8 cellular contexts compared by ENCODE assay signal in the genomic region with DNA sequence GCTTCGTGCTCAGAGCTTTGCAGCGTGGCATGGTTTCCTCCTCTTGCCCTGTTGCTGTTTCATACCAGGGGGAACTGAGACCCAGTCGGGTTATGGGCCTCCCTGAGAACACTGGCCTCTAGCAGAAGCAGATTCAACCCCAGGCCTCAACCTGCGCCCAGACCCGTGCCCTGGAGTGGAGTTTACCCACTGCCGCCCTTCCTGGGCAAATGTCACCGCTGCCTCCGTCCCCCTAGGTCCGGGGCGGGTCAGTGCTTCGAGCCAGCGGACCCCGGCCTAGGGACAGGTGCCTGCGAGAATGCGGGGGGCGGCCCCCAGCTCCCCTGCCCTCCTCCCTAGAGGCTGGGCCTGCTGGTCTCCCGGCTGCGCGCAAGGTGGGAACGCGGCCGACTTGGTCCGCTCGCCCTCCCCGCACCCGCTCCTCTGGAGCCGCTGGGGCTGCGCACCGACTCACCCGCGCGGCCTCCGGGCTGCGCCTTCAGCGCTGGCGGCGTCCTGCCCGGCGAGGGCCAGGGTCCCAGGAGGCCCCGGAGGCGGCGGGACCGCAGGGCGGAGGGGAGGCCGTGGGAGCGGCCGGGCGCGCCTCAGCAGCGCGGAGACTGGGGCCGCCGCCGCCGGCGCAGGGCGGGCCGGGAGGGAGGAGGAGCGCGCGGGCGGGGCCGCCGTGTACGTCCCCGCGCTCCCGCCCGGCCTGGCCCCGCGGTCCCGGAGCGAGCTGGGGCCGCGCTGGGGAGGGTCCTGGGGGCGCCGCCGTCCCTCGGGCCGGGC. TPM values are rescaled to one million over a fixed set of nuclear protein-coding genes. Genes with fewer than 3 reads are reported as not detected.
DNase-seq lines count a peak whose midpoint lies in the region; ATAC-seq and TF ChIP-seq lines count a peak whose summit lies in the region.

A gene with protein sequence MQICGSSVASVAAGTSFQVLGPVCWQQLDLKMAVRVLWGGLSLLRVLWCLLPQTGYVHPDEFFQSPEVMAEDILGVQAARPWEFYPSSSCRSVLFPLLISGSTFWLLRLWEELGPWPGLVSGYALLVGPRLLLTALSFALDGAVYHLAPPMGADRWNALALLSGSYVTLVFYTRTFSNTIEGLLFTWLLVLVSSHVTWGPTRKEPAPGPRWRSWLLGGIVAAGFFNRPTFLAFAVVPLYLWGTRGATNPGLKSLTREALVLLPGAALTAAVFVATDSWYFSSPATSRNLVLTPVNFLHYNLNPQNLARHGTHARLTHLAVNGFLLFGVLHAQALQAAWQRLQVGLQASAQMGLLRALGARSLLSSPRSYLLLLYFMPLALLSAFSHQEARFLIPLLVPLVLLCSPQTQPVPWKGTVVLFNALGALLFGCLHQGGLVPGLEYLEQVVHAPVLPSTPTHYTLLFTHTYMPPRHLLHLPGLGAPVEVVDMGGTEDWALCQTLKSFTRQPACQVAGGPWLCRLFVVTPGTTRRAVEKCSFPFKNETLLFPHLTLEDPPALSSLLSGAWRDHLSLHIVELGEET (minus strand): TSS at position 601 of the 768 bp plus-strand sequence. CDS start 16,802 bp downstream, outside the sequence.

- H3K79me2 ChIP-seq in DND-41 (ENCODE audit: insufficient read depth, low read length): no peaks in the 10 kb centered on the region; the same call in 1 of the 2 replicates

- DNase-seq in DND-41: peak; percentile 54
- DNase-seq in T-cell: peak in 7 of 34 experiments; percentile 12 to 45 (median 30)
- peak; percentile 27 to 51 for DNase-seq in cardiac fibroblast (ENCODE audit: low read depth in 2 of 2)
- peak in 1 of 2 donors; percentile 90 for DNase-seq in left lung
- DNase-seq in stimulated activated effector memory CD8-positive, alpha-beta T cell treated with anti-CD3 and anti-CD28 coated beads, Interleukin-12 subunit alpha, Interleukin-12 subunit beta, amount 100 ng/mL, for 72 hours (ENCODE audit: low spot score in 2 of 2): peak; percentile 34 to 77
- DNase-seq in posterior vena cava (ENCODE audit: low spot score): no peak

- POLR2A ChIA-PET in T-cell (lab: Charles Lee): interaction anchor here in 1 of 2 donors (0.5 to 0.6 kb wide), 2 partner anchors 264 to 851 kb away, joined by 3 to 4 read pairs; no protein-coding TSS in a partner anchor

- H3K4me3 ChIP-seq in DND-41 (ENCODE audit: low read depth in 1 of 2, low read length in 2 of 2) (peak within 1 kb of the TSS; percentile 60 to 77), cardiac fibroblast (replicated peaks in 1 of 2; ENCODE audit: low read depth in 2 of 2, low read length in 2 of 2) (peak within 1 kb of the TSS; percentile 58 to 63), left lung (peak within 1 kb of the TSS; percentile 88 to 90)

- CTCF ChIA-PET in T-cell (lab: Charles Lee): interaction anchor here in 1 of 2 donors (0.5 kb wide), 1 partner anchor 330 kb away, joined by 4 read pairs; the partner anchor contains the start of gene DLG1

- H2AFZ ChIP-seq in DND-41 (ENCODE audit: low read depth, low read length): peak within 1 kb of the TSS; percentile 90

- no peak for TF ChIP-seq CTCF in DND-41 (IDR thresholded peaks at IDR 0.05; ENCODE audit: borderline replicate concordance, extremely low read depth, low read length, poor library complexity, severe bottlenecking)
- no peak for TF ChIP-seq CTCF in cardiac fibroblast (IDR thresholded peaks at IDR 0.05; ENCODE audit: low read depth, low read length)
- no peak for TF ChIP-seq CTCF in left lung (IDR thresholded peaks at IDR 0.05)

- H3K27ac ChIP-seq in DND-41 (ENCODE audit: low read length) (peak within 1 kb of the TSS; percentile 55), left lung (peak within 1 kb of the TSS; percentile 82 to 86)

- H3K9me3 Mint-ChIP-seq in T-cell: no peaks in the 10 kb centered on the region
- H3K9me3 Mint-ChIP-seq in stimulated activated effector memory CD8-positive, alpha-beta T cell treated with anti-CD3 and anti-CD28 coated beads, Interleukin-12 subunit alpha, Interleukin-12 subunit beta, amount 100 ng/mL, for 72 hours: no peaks in the 10 kb centered on the region

- H3K9ac ChIP-seq in DND-41 (ENCODE audit: low read depth, low read length): peak within 1 kb of the TSS; percentile 86

- H3K27me3 ChIP-seq in DND-41 (ENCODE audit: insufficient read depth, low read length, poor library complexity) (no peaks in the 10 kb centered on the region), left lung (no peaks in the 10 kb centered on the region)

- H3K4me2 ChIP-seq in DND-41 (ENCODE audit: insufficient read depth, low read length): peak within 1 kb of the TSS; percentile 94

- H3K36me3 Mint-ChIP-seq in T-cell: no peaks in the 10 kb centered on the region
- no peaks in the 10 kb centered on the region for H3K36me3 Mint-ChIP-seq in stimulated activated effector memory CD8-positive, alpha-beta T cell treated with anti-CD3 and anti-CD28 coated beads, Interleukin-12 subunit alpha, Interleukin-12 subunit beta, amount 100 ng/mL, for 72 hours

- peak within 1 kb of the TSS; percentile 73 to 82 (median 81) for H3K4me3 Mint-ChIP-seq in T-cell
- peak within 1 kb of the TSS; percentile 65 for H3K4me3 Mint-ChIP-seq in stimulated activated effector memory CD8-positive, alpha-beta T cell treated with anti-CD3 and anti-CD28 coated beads, Interleukin-12 subunit alpha, Interleukin-12 subunit beta, amount 100 ng/mL, for 72 hours

- H3K4me1 ChIP-seq in DND-41 (ENCODE audit: insufficient read depth, low read length): peaks cover 27% of the 10 kb centered on the region
- peaks cover 7 to 20% of the 10 kb centered on the region in 2 donors for H3K4me1 ChIP-seq in left lung

- peaks cover 0 to 12% of the 10 kb centered on the region in 2 donors for H3K27me3 Mint-ChIP-seq in T-cell

- peaks cover 5% of the 10 kb centered on the region; the same call in 1 of the 2 replicates for H4K20me1 ChIP-seq in DND-41 (ENCODE audit: insufficient read depth, low read length)

- intact Hi-C loops in left lung (cut with DNase I) (loop anchor here in 1 of 2 donors (5.0 kb wide), 1 partner anchor 131 kb away; no protein-coding TSS in a partner anchor), posterior vena cava (cut with DNase I) (no loop called here)

- ATAC-seq in DND-41 (ENCODE audit: insufficient read depth, low read depth) (peak; percentile 79), GM19438 (IDR thresholded peaks at IDR 0.05; ENCODE audit: low read depth, unreplicated experiment) (peak; percentile 53), HG03520 (IDR thresholded peaks at IDR 0.05; ENCODE audit: unreplicated experiment) (peak; percentile 36), T-cell (replicated peaks in 1 of 4) (peak; percentile 71 to 76 (median 75)), left lung (peak; percentile 84)
- ATAC-seq in stimulated activated effector memory CD8-positive, alpha-beta T cell treated with anti-CD3 and anti-CD28 coated beads, Interleukin-12 subunit alpha, Interleukin-12 subunit beta, amount 100 ng/mL, for 72 hours: peak; percentile 79

- H3K4me1 Mint-ChIP-seq in T-cell: peaks cover 8 to 16% (median 9%) of the 10 kb centered on the region in 3 donors
- peaks cover 24% of the 10 kb centered on the region for H3K4me1 Mint-ChIP-seq in stimulated activated effector memory CD8-positive, alpha-beta T cell treated with anti-CD3 and anti-CD28 coated beads, Interleukin-12 subunit alpha, Interleukin-12 subunit beta, amount 100 ng/mL, for 72 hours

- H3K9me3 ChIP-seq in DND-41 (ENCODE audit: insufficient read depth, low read length, severe bottlenecking) (no peaks in the 10 kb centered on the region), left lung (no peaks in the 10 kb centered on the region)

- H3K27ac Mint-ChIP-seq in T-cell: no peak within 1 kb of the TSS
- H3K27ac Mint-ChIP-seq in stimulated activated effector memory CD8-positive, alpha-beta T cell treated with anti-CD3 and anti-CD28 coated beads, Interleukin-12 subunit alpha, Interleukin-12 subunit beta, amount 100 ng/mL, for 72 hours: no peak within 1 kb of the TSS

- H3K36me3 ChIP-seq in DND-41 (ENCODE audit: insufficient read depth, low read length) (peaks cover 17% of the 10 kb centered on the region; the same call in 1 of the 2 replicates), left lung (no peaks in the 10 kb centered on the region)

RNA-seq across cellular contexts. Expression of the gene that starts here (rescaled TPM):
- 1 to 10 TPM in 3 of 5 donors, under 1 TPM in 2; 0.28 to 1.3 (median 1.1) TPM for total RNA-seq in T-cell
- total RNA-seq in left lung: 1 to 10 TPM; 2.9 to 6.3 TPM
- total RNA-seq in posterior vena cava: 1 to 10 TPM; 3.4 to 6.4 TPM
